Comparison of ENCODE assay signal across 17 cellular contexts in the genomic region with DNA sequence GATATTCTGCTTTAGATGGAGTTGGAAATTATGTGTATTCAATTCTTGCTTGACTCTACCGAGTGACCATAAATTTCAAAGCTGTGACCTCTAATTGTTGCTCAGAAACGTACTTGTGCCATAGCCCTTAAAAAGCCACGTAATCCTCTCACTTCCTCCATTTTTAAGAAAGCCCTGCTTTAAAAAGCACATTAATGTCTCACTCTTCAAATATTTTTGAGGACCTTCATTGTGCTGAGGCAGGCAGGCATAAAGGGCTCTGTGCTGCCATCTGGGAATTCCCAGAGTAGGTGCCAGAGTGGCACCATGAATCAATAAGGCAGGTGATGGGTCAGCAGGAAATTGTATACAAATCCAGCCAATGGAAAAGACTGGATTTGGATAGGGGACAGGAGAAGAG.
DNase-seq lines count a peak whose midpoint lies in the region; ATAC-seq and FAIRE-seq lines count a peak whose summit lies in the region.
"Had no signal": no experiment of that assay in that cellular context is flagged by ENCODE, and none has a peak within 500 bp of the region (broad histone marks: within the 10 kb centered on the region; RNA-seq: fewer than 3 reads in every experiment).

No MANE protein-coding gene starts in this region.

- H3K27me3 ChIP-seq in Karpas-422 (ENCODE audit: low read length) (no peaks in the 10 kb centered on the region), small intestine (ENCODE audit: control insufficient read depth in 2 of 2, insufficient read depth in 2 of 2, low read length in 2 of 2) (peaks cover 0 to 8% of the 10 kb centered on the region in 2 donors)

- H3K27ac ChIP-seq in Karpas-422 (ENCODE audit: low read length) (peak overlapping the region; percentile 76), small intestine (ENCODE audit: low read depth in 1 of 2, low read length in 1 of 2) (no peak overlapping the region)
- H3K27ac ChIP-seq: C4-2B, KMS-11, SK-N-MC had no signal

- no peaks in the 10 kb centered on the region for H3K9me2 ChIP-seq in Karpas-422 (replicated peaks; ENCODE audit: insufficient read depth, low read length)

- no peaks in the 10 kb centered on the region for H4K20me1 ChIP-seq in Karpas-422 (ENCODE audit: insufficient read depth, low read depth, low read length)

- WGBS in small intestine, 3 donors, result 55 to 81% (median 75%) methylated on average over 3 of the region's 3 CpGs

- H3K9me3 ChIP-seq in Karpas-422 (ENCODE audit: low read length), result no peaks in the 10 kb centered on the region
- no peaks in the 10 kb centered on the region for H3K9me3 ChIP-seq in small intestine (ENCODE audit: control insufficient read depth, low read depth)
- H3K9me3 ChIP-seq: MG63 had no signal

- H3K4me2 ChIP-seq in Karpas-422 (ENCODE audit: low read depth, low read length, poor library complexity, severe bottlenecking), result peak overlapping the region; percentile 3
- H3K4me2 ChIP-seq: KMS-11 had no signal

- ATAC-seq in GM18519 (IDR thresholded peaks at IDR 0.05; ENCODE audit: low FRiP score, unreplicated experiment), result no peak
- ATAC-seq: Panc1, Right ventricle myocardium inferior had no signal

- DNase-seq in NCI-H748 (lab: John Stamatoyannopoulos, UW; ENCODE audit: unreplicated experiment) (peak; percentile 51), NCI-H748 treated with DMSO at 0.1 percent for 48 hours (lab: John Stamatoyannopoulos, UW) (no peak), Karpas-422 (no peak), NOMO-1 (lab: John Stamatoyannopoulos, UW; ENCODE audit: unreplicated experiment in 2 of 2) (peak; percentile 37 to 68), renal cortical epithelial cell (ENCODE audit: low read depth) (peak; percentile 34), small intestine (no peak), NCI-H510A treated with DMSO at 0.1 percent for 48 hours (lab: John Stamatoyannopoulos, UW) (no peak)
- DNase-seq: COR-L47, MG63, NCI-H146, NCI-H2081 treated with DMSO at 0.1 percent for 48 hours had no signal

- FAIRE-seq in small intestine (lab: Jason Lieb, UNC), result no peak

- H2AFZ ChIP-seq in Karpas-422 (ENCODE audit: low read length), result no peak overlapping the region; the same call in 1 of the 2 replicates

- H3K9ac ChIP-seq in Karpas-422 (ENCODE audit: low read length), result no peak overlapping the region
- H3K9ac ChIP-seq: KMS-11 had no signal

- H3K4me1 ChIP-seq in Karpas-422 (ENCODE audit: low read length) (peaks cover 17% of the 10 kb centered on the region), small intestine (ENCODE audit: control insufficient read depth in 2 of 2, insufficient read depth in 1 of 2, low read depth in 1 of 2, low read length in 1 of 2) (no peaks in the 10 kb centered on the region)

- no peaks in the 10 kb centered on the region for H3K36me3 ChIP-seq in Karpas-422 (ENCODE audit: insufficient read depth, low read length)
- H3K36me3 ChIP-seq in small intestine (ENCODE audit: control insufficient read depth in 2 of 2, insufficient read depth in 2 of 2, low read length in 2 of 2), result no peaks in the 10 kb centered on the region
- H3K36me3 ChIP-seq: MG63 had no signal

- H3K4me3 ChIP-seq in Karpas-422 (ENCODE audit: low read length) (no peak overlapping the region), small intestine (ENCODE audit: low read depth in 1 of 2, low read length in 2 of 2) (no peak overlapping the region)
- H3K4me3 ChIP-seq: MG63, SK-N-MC had no signal

- H3K79me2 ChIP-seq in Karpas-422 (ENCODE audit: low read length), result no peaks in the 10 kb centered on the region

Comparison
In these comparisons a context has a peak if more than half of its experiments do, and no peak if none do; other contexts are left out.
1. DNase-seq: peak in NCI-H748 (single experiment), NOMO-1 (2 of 2) and renal cortical epithelial cell (single experiment); none in NCI-H748 treated with DMSO at 0.1 percent for 48 hours (single experiment), Karpas-422 (single experiment), small intestine (single experiment) and NCI-H510A treated with DMSO at 0.1 percent for 48 hours (single experiment).